Comparison of ENCODE assay signal across 17 cellular contexts in the genomic region with DNA sequence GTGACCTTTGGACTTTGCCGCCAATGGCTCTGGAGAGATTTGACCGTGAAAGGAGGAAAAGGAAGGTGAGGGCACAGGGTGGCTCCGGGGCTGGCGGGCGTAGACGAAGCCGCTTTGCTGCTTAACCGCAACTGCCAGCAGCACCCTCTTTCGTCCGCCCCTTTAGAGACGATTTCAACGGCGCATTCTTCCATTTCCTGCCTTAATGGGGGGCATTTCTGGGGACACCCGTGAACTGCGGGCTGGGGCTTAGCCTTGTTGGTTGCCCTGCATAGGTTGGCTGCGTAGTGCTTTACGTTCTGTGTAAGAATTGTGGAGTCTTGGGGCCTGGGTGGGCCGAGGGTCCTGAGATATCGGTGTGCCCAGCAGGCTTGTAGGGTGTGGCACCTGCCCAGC.
"Had no signal": no experiment of that assay in that cellular context is flagged by ENCODE, and none has a peak within 500 bp of the region (broad histone marks: within the 10 kb centered on the region; RNA-seq: fewer than 3 reads in every experiment).

No MANE protein-coding gene starts in this region.

- H3K27me3 Mint-ChIP-seq: activated CD4-positive, alpha-beta T cell treated with anti-CD3 and anti-CD28 coated beads for 36 hours; stimulated activated naive CD8-positive, alpha-beta T cell treated with anti-CD3 and anti-CD28 coated beads, Interleukin-15, amount 100 ng/mL, for 72 hours had no signal

- H3K4me1 ChIP-seq: colonic mucosa, foreskin keratinocyte had no signal

- H3K9me3 ChIP-seq: colonic mucosa had no signal

- H3K4me3 ChIP-seq: colonic mucosa, SK-N-MC had no signal

- ATAC-seq: activated CD4-positive, alpha-beta T cell treated with anti-CD3 and anti-CD28 coated beads for 36 hours; activated naive CD4-positive, alpha-beta T cell treated with anti-CD3 and anti-CD28 coated beads, Interleukin-2, amount 50 U/mL, for 72 hours; foreskin keratinocyte had no signal

- H3K27ac Mint-ChIP-seq: activated CD4-positive, alpha-beta T cell treated with anti-CD3 and anti-CD28 coated beads for 36 hours; nephron progenitor cell; stimulated activated naive CD8-positive, alpha-beta T cell treated with anti-CD3 and anti-CD28 coated beads, Interleukin-15, amount 100 ng/mL, for 72 hours had no signal

- H3K27me3 ChIP-seq: colonic mucosa, foreskin keratinocyte had no signal

- H3K27ac ChIP-seq: colonic mucosa, foreskin keratinocyte, SK-N-MC had no signal

- H3K9me3 Mint-ChIP-seq: activated naive CD4-positive, alpha-beta T cell treated with anti-CD3 and anti-CD28 coated beads, Interleukin-2, amount 50 U/mL, for 72 hours; nephron progenitor cell; stimulated activated naive CD8-positive, alpha-beta T cell treated with anti-CD3 and anti-CD28 coated beads, Interleukin-15, amount 100 ng/mL, for 72 hours; T-helper 2 cell treated with Interferon-gamma antibody and Interleukin-4, amounts not matched to agents 5 μg/mL and 100 μg/mL, for 36 hours had no signal

- FAIRE-seq: keratinocyte, TTC549 had no signal

- DNase-seq: activated CD4-positive, alpha-beta T cell treated with anti-CD3 and anti-CD28 coated beads for 36 hours; activated CD4-positive, alpha-beta T cell treated with anti-CD3 and anti-CD28 coated beads, Interleukin-2, amount 50 U/mL, for 48 hours; activated gamma-delta T cell treated with Interleukin-2 at 50 U/mL for 16 hours; activated T-cell treated with anti-CD3 and anti-CD28 coated beads, Interleukin-2, amount 50 U/mL, for 48 hours; amniotic stem cell; colonic mucosa; foreskin keratinocyte; nephron progenitor cell; occipital lobe; retina; stimulated activated naive CD8-positive, alpha-beta T cell treated with anti-CD3 and anti-CD28 coated beads, Interleukin-15, amount 100 ng/mL, for 72 hours; trophoblast cell had no signal

- H3K36me3 ChIP-seq: colonic mucosa had no signal

- H3K4me3 Mint-ChIP-seq: activated CD4-positive, alpha-beta T cell treated with anti-CD3 and anti-CD28 coated beads for 36 hours; nephron progenitor cell; stimulated activated naive CD8-positive, alpha-beta T cell treated with anti-CD3 and anti-CD28 coated beads, Interleukin-15, amount 100 ng/mL, for 72 hours; T-helper 2 cell treated with Interferon-gamma antibody and Interleukin-4, amounts not matched to agents 5 μg/mL and 100 μg/mL, for 36 hours had no signal
